Comparison of ENCODE assay signal across 1 cellular context in the genomic region with DNA sequence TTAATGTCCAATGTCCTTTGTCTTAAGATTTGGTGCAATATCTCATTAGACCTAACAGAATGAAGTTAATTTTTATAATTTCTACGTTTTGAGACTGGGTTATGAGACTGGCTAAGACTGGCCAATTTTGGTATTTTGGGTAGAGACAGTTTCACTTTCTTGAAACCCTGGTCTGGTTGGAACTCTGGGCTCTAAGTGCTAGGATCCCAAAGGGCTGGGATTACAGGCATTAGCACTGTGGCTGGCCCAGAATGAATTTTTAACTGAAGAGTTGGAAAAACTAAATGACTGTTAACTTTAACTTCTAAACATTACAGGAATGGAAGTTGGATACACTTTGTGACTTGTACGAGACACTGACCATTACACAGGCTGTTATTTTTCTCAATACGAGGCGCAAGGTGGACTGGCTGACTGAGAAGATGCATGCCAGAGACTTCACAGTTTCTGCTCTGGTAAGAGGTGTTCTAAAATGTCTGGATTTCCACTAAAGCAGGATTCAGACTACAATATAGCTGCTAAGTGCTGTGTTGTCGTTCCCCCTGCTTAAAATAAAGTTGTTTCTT.
A peak's percentile ranks its signal among the peaks of the same experiment; 100 is the strongest.
TF ChIP-seq lines count a peak whose summit lies in the region.

No MANE protein-coding gene starts in this region.

TF ChIP-seq in H1, 55 proteins besides CTCF, POLR2A, EP300 and RAD21:
- peak; percentile 19 for TF ChIP-seq TAF7 (optimal IDR thresholded peaks at IDR 0.05; ENCODE audit: borderline replicate concordance, low read depth, low read length)
- TF ChIP-seq TAF1 (IDR thresholded peaks at IDR 0.05; ENCODE audit: low read depth, low read length) = no peak
- peak; percentile 25 for TF ChIP-seq ASH2L (IDR thresholded peaks at IDR 0.05; ENCODE audit: low read length)
- peak; percentile 56; the same call in 1 of the 2 replicates for TF ChIP-seq POLR2AphosphoS5 (IDR thresholded peaks at IDR 0.05; ENCODE audit: low read depth, low read length)
